ENCODE assay signal across 8 cellular contexts in the genomic region with DNA sequence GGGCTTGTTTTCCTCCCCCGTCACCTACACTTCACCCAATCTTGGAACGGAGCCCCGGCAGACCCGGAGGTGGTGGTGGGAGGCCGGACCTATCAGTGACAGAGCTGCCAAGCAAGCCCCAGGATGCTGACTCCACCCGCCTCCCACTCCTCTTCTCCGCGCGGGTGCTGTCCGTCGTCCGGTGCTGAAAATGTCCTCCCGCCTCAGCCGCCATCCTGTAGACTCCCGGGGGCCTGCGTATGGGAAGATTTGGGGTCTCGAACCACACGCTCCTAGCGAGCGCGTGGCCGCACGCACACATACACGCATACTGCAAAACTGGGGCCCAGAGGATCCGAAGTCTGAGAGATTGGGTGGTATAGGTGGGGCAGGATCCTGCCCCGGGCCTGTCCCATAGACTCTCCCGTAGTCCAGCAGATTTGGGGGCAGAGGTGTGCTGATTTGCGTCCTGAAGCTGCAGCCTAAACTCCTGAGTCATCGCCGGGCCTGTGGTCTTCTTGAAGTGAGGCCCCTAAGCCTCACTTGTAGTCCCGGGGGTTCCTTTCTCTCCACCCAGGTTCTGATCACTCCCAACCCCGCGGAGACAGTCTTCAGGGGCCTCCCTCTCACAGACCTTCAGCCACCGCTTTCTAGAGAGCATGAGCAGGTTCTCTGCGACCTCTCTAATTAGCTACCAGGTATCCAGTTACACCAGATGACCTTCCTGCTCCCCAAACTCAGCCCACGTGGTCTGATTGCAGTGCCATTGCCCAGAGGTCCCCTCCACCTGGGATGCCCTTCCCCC. TPM values are rescaled to one million over a fixed set of nuclear protein-coding genes. Genes with fewer than 3 reads are reported as not detected.
DNase-seq lines count a peak whose midpoint lies in the region; ATAC-seq and TF ChIP-seq lines count a peak whose summit lies in the region.

No MANE protein-coding gene starts in this region.

- H3K27me3 Mint-ChIP-seq in activated T-cell treated with anti-CD3 and anti-CD28 coated beads, Interleukin-2, amount 50 U/mL, for 72 hours (ENCODE audit: low read depth): peaks cover 27% of the 10 kb centered on the region

- H3K4me1 ChIP-seq in tibial artery: peaks cover 0 to 36% (median 30%) of the 10 kb centered on the region in 4 donors

- no peaks in the 10 kb centered on the region for H3K9me3 ChIP-seq in tibial artery

- peak overlapping the region; percentile 92 to 93 for H3K4me3 Mint-ChIP-seq in activated T-cell treated with anti-CD3 and anti-CD28 coated beads, Interleukin-2, amount 50 U/mL, for 72 hours

- peaks cover 28% of the 10 kb centered on the region for H3K4me1 Mint-ChIP-seq in activated T-cell treated with anti-CD3 and anti-CD28 coated beads, Interleukin-2, amount 50 U/mL, for 72 hours (ENCODE audit: low read depth)

- H3K36me3 Mint-ChIP-seq in activated T-cell treated with anti-CD3 and anti-CD28 coated beads, Interleukin-2, amount 50 U/mL, for 72 hours (ENCODE audit: insufficient read depth in 2 of 2): peaks cover 0 to 2% of the 10 kb centered on the region in 2 donors

- peaks cover 0 to 10% (median 0%) of the 10 kb centered on the region in 3 donors for H3K36me3 ChIP-seq in tibial artery

- H3K4me3 ChIP-seq in fibroblast of villous mesenchyme (ENCODE audit: low read depth, low read length) (peak overlapping the region; percentile 90), tibial artery (peak overlapping the region; percentile 83 to 91)

- no peak for TF ChIP-seq CTCF in fibroblast of villous mesenchyme (IDR thresholded peaks at IDR 0.05; ENCODE audit: insufficient read depth, low read depth, low read length)
- no peak for TF ChIP-seq CTCF in omental fat pad (IDR thresholded peaks at IDR 0.05)
- no peak for TF ChIP-seq CTCF in tibial artery (IDR thresholded peaks at IDR 0.05)

- intact Hi-C loops in tibial artery (cut with DNase I; ENCODE audit: low total_unique reads): no loop called here

- peak overlapping the region; percentile 94 to 96 for H3K27ac ChIP-seq in tibial artery

- DNase-seq in NCI-H748 (lab: John Stamatoyannopoulos, UW; ENCODE audit: unreplicated experiment) (peak; percentile 33), fibroblast of villous mesenchyme (ENCODE audit: low read depth) (no peak), omental fat pad (ENCODE audit: low spot score) (peak; percentile 56), tibial artery (peak; percentile 54 to 84), NCI-H524 (lab: John Stamatoyannopoulos, UW) (no peak)
- DNase-seq in activated T-cell treated with anti-CD3 and anti-CD28 coated beads, Interleukin-2, amount 50 U/mL, for 72 hours: peak; percentile 84 to 90

- ATAC-seq in GM18502 (IDR thresholded peaks at IDR 0.05; ENCODE audit: poor library complexity, unreplicated experiment) (peak; percentile 36), HG02610 (IDR thresholded peaks at IDR 0.05; ENCODE audit: unreplicated experiment) (peak; percentile 27), omental fat pad (ENCODE audit: low FRiP score) (peak; percentile 55)
- ATAC-seq in activated T-cell treated with anti-CD3 and anti-CD28 coated beads, Interleukin-2, amount 50 U/mL, for 72 hours (replicated peaks in 1 of 2): peak; percentile 70 to 73

- H3K9me3 Mint-ChIP-seq in activated T-cell treated with anti-CD3 and anti-CD28 coated beads, Interleukin-2, amount 50 U/mL, for 72 hours: no peaks in the 10 kb centered on the region

- peaks cover 0 to 30% of the 10 kb centered on the region in 2 donors for H3K27me3 ChIP-seq in tibial artery

- peak overlapping the region; percentile 94 for H3K27ac Mint-ChIP-seq in activated T-cell treated with anti-CD3 and anti-CD28 coated beads, Interleukin-2, amount 50 U/mL, for 72 hours

RNA-seq across cellular contexts. Expression of a gene that starts 0.8 kb away (rescaled TPM):
- total RNA-seq in activated T-cell treated with anti-CD3 and anti-CD28 coated beads, Interleukin-2, amount 50 U/mL, for 72 hours: 10 to 100 TPM; 42.9 to 50.8 TPM
- total RNA-seq in fibroblast of villous mesenchyme: 187 and 189 TPM in 2 replicates
- total RNA-seq in omental fat pad: 100 to 1,000 TPM in 1 of 4 donors, 10 to 100 TPM in 3; 57.1 to 116 (median 63.4) TPM

RNA-seq across cellular contexts. Expression of a gene that starts 2.0 kb away (rescaled TPM):
- under 1 TPM in 1 of 2 donors, not detected in 1; 0.10 TPM for total RNA-seq in activated T-cell treated with anti-CD3 and anti-CD28 coated beads, Interleukin-2, amount 50 U/mL, for 72 hours
- total RNA-seq in fibroblast of villous mesenchyme (under 0.01 TPM in 1 of 2 replicates, not detected in the other), omental fat pad (10 to 100 TPM in 1 of 4 donors, 1 to 10 TPM in 2, not detected in 1; 1.6 to 14.8 (median 9.1) TPM)

RNA-seq across cellular contexts. Expression of a gene that starts 11.8 kb away (rescaled TPM):
- total RNA-seq in activated T-cell treated with anti-CD3 and anti-CD28 coated beads, Interleukin-2, amount 50 U/mL, for 72 hours: 1 to 10 TPM; 1.2 to 3.5 TPM
- 0.43 and 0.64 TPM in 2 replicates for total RNA-seq in fibroblast of villous mesenchyme
- not detected for total RNA-seq in omental fat pad

RNA-seq across cellular contexts. Expression of a gene that starts 21.3 kb away (rescaled TPM):
- 100 to 1,000 TPM; 127 to 139 TPM for total RNA-seq in activated T-cell treated with anti-CD3 and anti-CD28 coated beads, Interleukin-2, amount 50 U/mL, for 72 hours
- total RNA-seq in fibroblast of villous mesenchyme: 88.9 and 89.5 TPM in 2 replicates
- total RNA-seq in omental fat pad: 100 to 1,000 TPM in 1 of 4 donors, 10 to 100 TPM in 3; 74.0 to 107 (median 87.1) TPM

RNA-seq across cellular contexts. Expression of a gene that starts 27.1 kb away (rescaled TPM):
- total RNA-seq in activated T-cell treated with anti-CD3 and anti-CD28 coated beads, Interleukin-2, amount 50 U/mL, for 72 hours: 1 to 10 TPM; 3.0 to 3.9 TPM
- total RNA-seq in fibroblast of villous mesenchyme (85.1 and 108 TPM in 2 replicates), omental fat pad (100 to 1,000 TPM in 1 of 4 donors, 10 to 100 TPM in 3; 43.2 to 107 (median 70.7) TPM)

Comparison
In these comparisons a context has a peak if more than half of its experiments do, and no peak if none do; other contexts are left out.
1. DNase-seq: peak in NCI-H748 (single experiment), activated T-cell treated with anti-CD3 and anti-CD28 coated beads, Interleukin-2, amount 50 U/mL, for 72 hours (2 of 2), omental fat pad (single experiment) and tibial artery (2 of 2); none in fibroblast of villous mesenchyme (single experiment) and NCI-H524 (0 of 2).
2. Peak in every context shown above with its lines, with median percentiles within 50 percentile points of each other: ATAC-seq.